In genomic region chr1:226686440-226687436, GRCh38 we compare ENCODE assay signal across 8 cellular contexts. TPM values are rescaled to one million over a fixed set of nuclear protein-coding genes. Genes with fewer than 3 reads are reported as not detected.
DNase-seq lines count a peak whose midpoint lies in the region; ATAC-seq and TF ChIP-seq lines count a peak whose summit lies in the region.
"Had no signal": no experiment of that assay in that cellular context is flagged by ENCODE, and none has a peak within 500 bp of the region (broad histone marks: within the 10 kb centered on the region; RNA-seq: fewer than 3 reads in every experiment).

No MANE protein-coding gene starts in this region.

- peaks cover 11% of the 10 kb centered on the region for H3K36me3 ChIP-seq in CD8-positive, alpha-beta memory T cell (ENCODE audit: insufficient read depth, low read length)
- H3K36me3 ChIP-seq in neutrophil, result peaks cover 4% of the 10 kb centered on the region
- H3K36me3 ChIP-seq: right lobe of liver had no signal

- CTCF ChIA-PET in CD8-positive, alpha-beta memory T cell (lab: Charles Lee), result interaction anchor here (0.8 to 5.4 kb wide), 21 partner anchors 9 to 143 kb away, joined by 3 to 49 read pairs (median 6); no protein-coding TSS in a partner anchor

- H3K27me3 ChIP-seq in CD8-positive, alpha-beta memory T cell (ENCODE audit: insufficient read depth, low read length, poor library complexity, severe bottlenecking), result no peaks in the 10 kb centered on the region
- no peaks in the 10 kb centered on the region for H3K27me3 ChIP-seq in neutrophil
- H3K27me3 ChIP-seq: right lobe of liver had no signal

- peaks cover 100% of the 10 kb centered on the region for H3K4me1 ChIP-seq in CD8-positive, alpha-beta memory T cell (ENCODE audit: insufficient read depth, low read length)
- peaks cover 44 to 57% of the 10 kb centered on the region in 2 experiments for H3K4me1 ChIP-seq in neutrophil (ENCODE audit: control insufficient read depth in 1 of 2, insufficient read depth in 1 of 2, low read depth in 1 of 2, low read length in 1 of 2)
- H3K4me1 ChIP-seq: right lobe of liver had no signal

- peak in 1 of 5 donors; percentile 48 for DNase-seq in CD8-positive, alpha-beta memory T cell
- DNase-seq in NCI-H1436 (lab: John Stamatoyannopoulos, UW), result peak; percentile 82
- no peak for DNase-seq in stimulated activated CD4-positive, alpha-beta T cell treated with anti-CD3 and anti-CD28 coated beads, Interleukin-4, amount 100 ng/mL, for 24 hours
- DNase-seq in anterior cingulate cortex (lab: John Stamatoyannopoulos, UW), result no peak
- DNase-seq: right lobe of liver had no signal

- POLR2A ChIA-PET in CD8-positive, alpha-beta memory T cell (lab: Charles Lee), result interaction anchor here (1.4 to 1.5 kb wide), 2 partner anchors 24 to 40 kb away, joined by 3 to 5 read pairs; no protein-coding TSS in a partner anchor

- TF ChIP-seq CTCF in neutrophil (IDR thresholded peaks at IDR 0.05), result no peak

- peak overlapping the region in 5 of 7 donors; percentile 19 to 61 (median 29) for H3K4me3 Mint-ChIP-seq in CD8-positive, alpha-beta memory T cell

- H3K27ac ChIP-seq in CD8-positive, alpha-beta memory T cell (ENCODE audit: low read depth, low read length), result no peak overlapping the region
- peak overlapping the region; percentile 89 for H3K27ac ChIP-seq in angular gyrus (ENCODE audit: low read depth, low read length)
- peak overlapping the region; percentile 98 for H3K27ac ChIP-seq in neutrophil
- H3K27ac ChIP-seq: right lobe of liver had no signal

- peaks cover 12 to 83% (median 18%) of the 10 kb centered on the region in 3 donors for H3K36me3 Mint-ChIP-seq in CD8-positive, alpha-beta memory T cell

- H3K9me3 ChIP-seq in CD8-positive, alpha-beta memory T cell (ENCODE audit: low read length), result no peaks in the 10 kb centered on the region
- no peaks in the 10 kb centered on the region for H3K9me3 ChIP-seq in neutrophil
- H3K9me3 ChIP-seq: right lobe of liver had no signal

- H3K4me3 ChIP-seq in CD8-positive, alpha-beta memory T cell (ENCODE audit: low read length), result no peak overlapping the region
- H3K4me3 ChIP-seq in neutrophil (ENCODE audit: low read depth in 1 of 2, low read length in 1 of 2), result no peak overlapping the region
- H3K4me3 ChIP-seq: right lobe of liver had no signal

- H3K9me3 Mint-ChIP-seq in CD8-positive, alpha-beta memory T cell, result no peaks in the 10 kb centered on the region

- H3K27me3 Mint-ChIP-seq in CD8-positive, alpha-beta memory T cell, result peaks cover 0 to 2% of the 10 kb centered on the region in 2 donors

- peaks cover 97 to 100% (median 100%) of the 10 kb centered on the region in 3 donors for H3K4me1 Mint-ChIP-seq in CD8-positive, alpha-beta memory T cell

- no peak for ATAC-seq in GM18858 (IDR thresholded peaks at IDR 0.05; ENCODE audit: unreplicated experiment)

- H3K27ac Mint-ChIP-seq in CD8-positive, alpha-beta memory T cell, result peak overlapping the region; percentile 79 to 99 (median 96)

RNA-seq across cellular contexts. Expression of gene ITPKB, which starts 52.3 kb away (rescaled TPM):
- total RNA-seq in CD8-positive, alpha-beta memory T cell, result 10 to 100 TPM; 37.7 to 39.6 TPM
- polyA plus RNA-seq in CD8-positive, alpha-beta memory T cell, result 50.1 TPM
